Comparison of ENCODE assay signal across 14 cellular contexts in genomic region chr3:38482951-38483350, GRCh38. TPM values are rescaled to one million over a fixed set of nuclear protein-coding genes. Genes with fewer than 3 reads are reported as not detected.
DNase-seq lines count a peak whose midpoint lies in the region; ATAC-seq and TF ChIP-seq lines count a peak whose summit lies in the region.
"Had no signal": no experiment of that assay in that cellular context is flagged by ENCODE, and none has a peak within 500 bp of the region (broad histone marks: within the 10 kb centered on the region; RNA-seq: fewer than 3 reads in every experiment).

No MANE protein-coding gene starts in this region.

- no peak for TF ChIP-seq CTCF in glutamatergic neuron (IDR thresholded peaks at IDR 0.05; ENCODE audit: partially characterized antibody, unreplicated experiment)

- peak; percentile 28 for DNase-seq in activated CD8-positive, alpha-beta memory T cell treated with anti-CD3 and anti-CD28 coated beads, Interleukin-2, amount 10 ng/mL, durations not matched to agents 7 days and 5 days
- no peak for DNase-seq in activated CD8-positive, alpha-beta memory T cell treated with anti-CD3 and anti-CD28 coated beads for 24 hours
- DNase-seq in glutamatergic neuron (no peak), posterior vena cava (ENCODE audit: low spot score) (peak; percentile 72)
- DNase-seq: AML-193; Caco-2; Calu3; CD4-positive, alpha-beta T cell; CD8-positive, alpha-beta T cell; DMS79 treated with DMSO at 0.1 percent for 48 hours; GF-D8 had no signal

- CTCF ChIA-PET in activated CD8-positive, alpha-beta memory T cell treated with anti-CD3 and anti-CD28 coated beads, Interleukin-2, amount 10 ng/mL, durations not matched to agents 7 days and 5 days (lab: Charles Lee) = interaction anchor here (1.0 to 5.2 kb wide), 3 partner anchors 9 to 136 kb away, joined by 3 to 78 read pairs (median 4); partner anchors contain the start of gene XYLB

- H3K27ac Mint-ChIP-seq in activated CD8-positive, alpha-beta memory T cell treated with anti-CD3 and anti-CD28 coated beads, Interleukin-2, amount 10 ng/mL, durations not matched to agents 7 days and 5 days = no peak overlapping the region
- peak overlapping the region; percentile 25 for H3K27ac Mint-ChIP-seq in glutamatergic neuron (ENCODE audit: unreplicated experiment)
- H3K27ac Mint-ChIP-seq: B cell; CD4-positive, alpha-beta T cell; CD8-positive, alpha-beta T cell had no signal

- no peaks in the 10 kb centered on the region for H3K9me3 Mint-ChIP-seq in activated CD8-positive, alpha-beta memory T cell treated with anti-CD3 and anti-CD28 coated beads, Interleukin-2, amount 10 ng/mL, durations not matched to agents 7 days and 5 days (ENCODE audit: low read depth)
- H3K9me3 Mint-ChIP-seq in glutamatergic neuron (ENCODE audit: unreplicated experiment) = no peaks in the 10 kb centered on the region
- H3K9me3 Mint-ChIP-seq: CD4-positive, alpha-beta T cell; CD8-positive, alpha-beta T cell had no signal

- intact Hi-C loops in posterior vena cava (cut with DNase I) = loop anchor here in 1 of 2 donors (5.0 kb wide), 1 partner anchor 361 kb away; no protein-coding TSS in a partner anchor

- peaks cover 8% of the 10 kb centered on the region for H3K4me1 Mint-ChIP-seq in activated CD8-positive, alpha-beta memory T cell treated with anti-CD3 and anti-CD28 coated beads, Interleukin-2, amount 10 ng/mL, durations not matched to agents 7 days and 5 days
- no peaks in the 10 kb centered on the region for H3K4me1 Mint-ChIP-seq in glutamatergic neuron (ENCODE audit: low read depth, unreplicated experiment)

- no peak for ATAC-seq in activated CD8-positive, alpha-beta memory T cell treated with anti-CD3 and anti-CD28 coated beads, Interleukin-2, amount 10 ng/mL, durations not matched to agents 7 days and 5 days
- ATAC-seq in HG03095 (IDR thresholded peaks at IDR 0.05; ENCODE audit: unreplicated experiment) = no peak
- ATAC-seq: A549; CD8-positive, alpha-beta T cell had no signal

- H3K27me3 Mint-ChIP-seq in activated CD8-positive, alpha-beta memory T cell treated with anti-CD3 and anti-CD28 coated beads, Interleukin-2, amount 10 ng/mL, durations not matched to agents 7 days and 5 days = no peaks in the 10 kb centered on the region
- H3K27me3 Mint-ChIP-seq in glutamatergic neuron (ENCODE audit: unreplicated experiment) = no peaks in the 10 kb centered on the region
- H3K27me3 Mint-ChIP-seq: B cell; CD4-positive, alpha-beta T cell had no signal

- no peak overlapping the region for H3K4me3 Mint-ChIP-seq in activated CD8-positive, alpha-beta memory T cell treated with anti-CD3 and anti-CD28 coated beads, Interleukin-2, amount 10 ng/mL, durations not matched to agents 7 days and 5 days
- no peak overlapping the region for H3K4me3 Mint-ChIP-seq in glutamatergic neuron (ENCODE audit: unreplicated experiment)
- H3K4me3 Mint-ChIP-seq: B cell; CD4-positive, alpha-beta T cell; CD8-positive, alpha-beta T cell had no signal

- H3K36me3 Mint-ChIP-seq in activated CD8-positive, alpha-beta memory T cell treated with anti-CD3 and anti-CD28 coated beads, Interleukin-2, amount 10 ng/mL, durations not matched to agents 7 days and 5 days = peaks cover 6% of the 10 kb centered on the region
- H3K36me3 Mint-ChIP-seq in glutamatergic neuron (ENCODE audit: unreplicated experiment) = peaks cover 5% of the 10 kb centered on the region

RNA-seq across cellular contexts. Expression of gene EXOG, which starts 13.2 kb away (rescaled TPM):
- total RNA-seq in activated CD8-positive, alpha-beta memory T cell treated with anti-CD3 and anti-CD28 coated beads, Interleukin-2, amount 10 ng/mL, durations not matched to agents 7 days and 5 days = 10 to 100 TPM; 19.7 to 23.8 TPM
- total RNA-seq in glutamatergic neuron (ENCODE audit: unreplicated experiment) = 20.9 TPM
- total RNA-seq in posterior vena cava = 10 to 100 TPM; 12.3 to 14.7 TPM

RNA-seq across cellular contexts. Expression of gene ACVR2B, which starts 29.3 kb away (rescaled TPM):
- total RNA-seq in activated CD8-positive, alpha-beta memory T cell treated with anti-CD3 and anti-CD28 coated beads, Interleukin-2, amount 10 ng/mL, durations not matched to agents 7 days and 5 days = 1 to 10 TPM; 4.6 to 6.4 TPM
- 122 TPM for total RNA-seq in glutamatergic neuron (ENCODE audit: unreplicated experiment)
- 1 to 10 TPM; 2.7 to 2.8 TPM for total RNA-seq in posterior vena cava

Comparison
In these comparisons a context has a peak if more than half of its experiments do, and no peak if none do; other contexts are left out.
1. DNase-seq: peak in activated CD8-positive, alpha-beta memory T cell treated with anti-CD3 and anti-CD28 coated beads, Interleukin-2, amount 10 ng/mL, durations not matched to agents 7 days and 5 days (single experiment) and posterior vena cava (single experiment); none in activated CD8-positive, alpha-beta memory T cell treated with anti-CD3 and anti-CD28 coated beads for 24 hours (single experiment) and glutamatergic neuron (single experiment).
2. RNA of gene ACVR2B, which starts 29.3 kb away (total RNA-seq): 122 TPM in glutamatergic neuron (single experiment); 4.6 to 6.4 TPM in activated CD8-positive, alpha-beta memory T cell treated with anti-CD3 and anti-CD28 coated beads, Interleukin-2, amount 10 ng/mL, durations not matched to agents 7 days and 5 days and 2.7 to 2.8 TPM in posterior vena cava; every median in the first group is over 10 times any median in the second.